Comparison of ENCODE assay signal across 24 cellular contexts in genomic region chr1:56303805-56304204, GRCh38.
DNase-seq lines count a peak whose midpoint lies in the region; ATAC-seq, FAIRE-seq and TF ChIP-seq lines count a peak whose summit lies in the region.
"Had no signal": no experiment of that assay in that cellular context is flagged by ENCODE, and none has a peak within 500 bp of the region (broad histone marks: within the 10 kb centered on the region; RNA-seq: fewer than 3 reads in every experiment).

No MANE protein-coding gene starts in this region.

- no peak for ATAC-seq in Right ventricle myocardium inferior
- ATAC-seq: CD8-positive, alpha-beta T cell had no signal

- no peaks in the 10 kb centered on the region for H3K36me3 ChIP-seq in cardiac muscle cell
- H3K36me3 ChIP-seq in HAP-1 (replicated peaks), result no peaks in the 10 kb centered on the region
- H3K36me3 ChIP-seq: BLaER1 had no signal

- H3K9me3 ChIP-seq in cardiac muscle cell (ENCODE audit: low read depth), result no peaks in the 10 kb centered on the region
- H3K9me3 ChIP-seq in HAP-1, result no peaks in the 10 kb centered on the region
- H3K9me3 ChIP-seq: Caco-2 had no signal

- H3K27me3 ChIP-seq in cardiac muscle cell (no peaks in the 10 kb centered on the region), HAP-1 (ENCODE audit: low read depth) (no peaks in the 10 kb centered on the region; the same call in 1 of the 2 replicates)
- H3K27me3 ChIP-seq: BLaER1 had no signal

- FAIRE-seq in endometrium (lab: Jason Lieb, UNC), result peak; percentile 63
- FAIRE-seq: A204.1, GM12891, GM18507, H54 had no signal

- TF ChIP-seq CTCF in cardiac muscle cell (IDR thresholded peaks at IDR 0.05; ENCODE audit: low read depth, low read length), result no peak

- peaks cover 27% of the 10 kb centered on the region for H3K4me1 ChIP-seq in cardiac muscle cell (ENCODE audit: low read depth)
- no peaks in the 10 kb centered on the region for H3K4me1 ChIP-seq in HAP-1
- H3K4me1 ChIP-seq: BLaER1 had no signal

- in situ Hi-C loops in HAP-1 (cut with MboI; ENCODE audit: low sequenced_read_pairs), result no loop called here

- no peak for DNase-seq in cardiac muscle cell (ENCODE audit: low read depth in 1 of 2, low spot score in 1 of 2)
- no peak for DNase-seq in Right ventricle myocardium inferior (ENCODE audit: missing footprints)
- peak; percentile 49 for DNase-seq in left kidney (ENCODE audit: low read depth, low spot score)
- peak; percentile 7 for DNase-seq in pons (ENCODE audit: low spot score)
- DNase-seq in HK-2 (ENCODE audit: unreplicated experiment), result no peak
- DNase-seq in DMS53 treated with DMSO at 0.1 percent for 48 hours (lab: John Stamatoyannopoulos, UW; ENCODE audit: unreplicated experiment), result no peak
- DNase-seq in HAP-1 (ENCODE audit: low spot score in 2 of 2), result no peak
- DNase-seq: Caco-2; CD4-positive, CD25-positive, alpha-beta regulatory T cell; CD8-positive, alpha-beta T cell; DMS153; DMS79; EL; GDM1; GOT3; HCEC 1CT had no signal

- intact Hi-C loops in Right ventricle myocardium inferior (cut with DNase I), result loop anchor here (5.0 kb wide), 1 partner anchor 273 kb away; the partner anchor contains the start of gene PLPP3

- peak overlapping the region; percentile 64 for H3K27ac ChIP-seq in cardiac muscle cell
- H3K27ac ChIP-seq: 22Rv1, BLaER1, C4-2B had no signal

- no peak overlapping the region for H3K4me3 ChIP-seq in cardiac muscle cell
- no peak overlapping the region for H3K4me3 ChIP-seq in HAP-1
- H3K4me3 ChIP-seq: BLaER1 had no signal

Comparison
In these comparisons a context has a peak if more than half of its experiments do, and no peak if none do; other contexts are left out.
1. DNase-seq: peak in left kidney (single experiment) and pons (single experiment); none in cardiac muscle cell (0 of 2), Right ventricle myocardium inferior (single experiment), HK-2 (single experiment), DMS53 treated with DMSO at 0.1 percent for 48 hours (single experiment) and HAP-1 (0 of 2).